ENCODE assay signal across 16 cellular contexts in the genomic region with DNA sequence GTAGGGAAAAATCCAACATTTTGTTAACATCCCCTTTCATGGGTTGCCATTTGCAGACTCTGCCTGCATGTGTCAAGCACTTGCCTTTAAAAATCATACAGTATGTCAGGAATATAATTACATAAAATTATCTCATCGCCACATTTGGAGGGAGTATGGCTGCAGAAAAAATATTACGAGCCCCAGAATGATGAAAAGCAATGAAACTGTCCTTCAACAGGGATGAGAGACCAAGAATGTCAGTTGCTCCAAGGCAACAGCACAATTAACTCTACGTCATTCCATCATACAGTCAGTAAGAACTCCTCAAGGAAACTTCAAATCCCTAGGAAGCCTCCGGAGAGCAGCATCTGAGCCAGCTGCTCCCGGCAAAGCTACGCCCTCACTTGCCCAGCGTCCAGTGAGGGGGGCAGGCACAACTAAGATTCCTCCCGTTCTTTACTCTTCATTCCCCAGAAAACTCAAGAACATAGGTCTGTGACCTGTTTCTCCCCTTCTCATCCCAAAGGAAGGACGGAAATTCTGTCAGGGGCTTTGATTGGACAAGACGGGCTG.
"Had no signal": no experiment of that assay in that cellular context is flagged by ENCODE, and none has a peak within 500 bp of the region (broad histone marks: within the 10 kb centered on the region; RNA-seq: fewer than 3 reads in every experiment).

No MANE protein-coding gene starts in this region.

- DNase-seq: foreskin melanocyte; left colon; mammary epithelial cell; naive thymus-derived CD8-positive, alpha-beta T cell; posterior cingulate gyrus; stimulated activated CD4-positive, alpha-beta T cell treated with anti-CD3 and anti-CD28 coated beads, Interleukin-2, amount 100 ng/mL, for 48 hours; stimulated activated CD8-positive, alpha-beta memory T cell treated with anti-CD3 and anti-CD28 coated beads, Interleukin-4, amount 100 ng/mL, for 48 hours; stimulated activated naive CD8-positive, alpha-beta T cell treated with anti-CD3 and anti-CD28 coated beads, Interleukin-15, Interleukin-2, amounts not matched to agents 100 U/mL and 50 U/mL, for 24 hours; thyroid gland; upper lobe of right lung had no signal

- H3K4me2 ChIP-seq: hepatocyte, smooth muscle cell had no signal

- H3K9me3 ChIP-seq: right atrium auricular region, suprapubic skin, thyroid gland, upper lobe of right lung, vagina had no signal

- FAIRE-seq: colon had no signal

- H3K4me3 ChIP-seq: hepatocyte, right atrium auricular region, smooth muscle cell, suprapubic skin, thyroid gland, upper lobe of right lung, vagina had no signal

- H3K36me3 ChIP-seq: right atrium auricular region, suprapubic skin, thyroid gland, upper lobe of right lung, vagina had no signal

- H3K79me2 ChIP-seq: hepatocyte had no signal

- H3K27ac ChIP-seq: hepatocyte, right atrium auricular region, suprapubic skin, thyroid gland, upper lobe of right lung, vagina had no signal

- H3K4me1 ChIP-seq: right atrium auricular region, thyroid gland, upper lobe of right lung, vagina had no signal

- H2AFZ ChIP-seq: hepatocyte had no signal

- H3K27me3 ChIP-seq: hepatocyte, right atrium auricular region, suprapubic skin, thyroid gland, upper lobe of right lung, vagina had no signal
